27 cellular contexts compared by ENCODE assay signal in genomic region chr1:221541296-221541695, GRCh38.
"Had no signal": no experiment of that assay in that cellular context is flagged by ENCODE, and none has a peak within 500 bp of the region (broad histone marks: within the 10 kb centered on the region; RNA-seq: fewer than 3 reads in every experiment).

No MANE protein-coding gene starts in this region.

- H3K9me3 ChIP-seq: gastroesophageal sphincter, left ventricle myocardium inferior, lower lobe of right lung, ovary, right atrium auricular region, sigmoid colon, stomach, thyroid gland, vagina had no signal

- H3K4me2 ChIP-seq: hepatocyte had no signal

- H3K4me3 ChIP-seq: dorsolateral prefrontal cortex, gastroesophageal sphincter, heart left ventricle, hepatocyte, left ventricle myocardium inferior, lower lobe of right lung, ovary, right atrium auricular region, sigmoid colon, stomach, thyroid gland, vagina had no signal

- H3K27ac ChIP-seq: dorsolateral prefrontal cortex, gastroesophageal sphincter, heart left ventricle, hepatocyte, left ventricle myocardium inferior, lower lobe of right lung, ovary, right atrium auricular region, sigmoid colon, stomach, thyroid gland, vagina had no signal

- H3K36me3 ChIP-seq: gastroesophageal sphincter, heart left ventricle, left ventricle myocardium inferior, lower lobe of right lung, ovary, right atrium auricular region, sigmoid colon, stomach, thyroid gland, vagina had no signal

- H3K27me3 ChIP-seq: gastroesophageal sphincter, hepatocyte, ovary, right atrium auricular region, sigmoid colon, thyroid gland, vagina had no signal

- DNase-seq: dorsolateral prefrontal cortex; effector CD4-positive, alpha-beta T cell; foreskin fibroblast; heart left ventricle; kidney; left cardiac atrium; left ventricle myocardium inferior; lower lobe of right lung; naive thymus-derived CD8-positive, alpha-beta T cell; nephron progenitor cell; nucleus accumbens; ovary; posterior cingulate gyrus; sigmoid colon; stimulated activated CD4-positive, alpha-beta T cell treated with anti-CD3 and anti-CD28 coated beads, Interleukin-2, amount 100 ng/mL, for 24 hours; stimulated activated CD4-positive, alpha-beta T cell treated with anti-CD3 and anti-CD28 coated beads, Interleukin-4, amount 100 ng/mL, for 24 hours; stimulated activated naive CD4-positive, alpha-beta T cell treated with Interleukin-2 at 50 U/mL for 16 hours; stomach; thyroid gland; trophoblast cell had no signal

- ATAC-seq: esophagus mucosa; gastroesophageal sphincter; heart left ventricle; left cardiac atrium; lower lobe of right lung; naive thymus-derived CD8-positive, alpha-beta T cell; stimulated activated effector memory CD8-positive, alpha-beta T cell treated with anti-CD3 and anti-CD28 coated beads, Interleukin-12 subunit alpha, Interleukin-12 subunit beta, amount 100 ng/mL, for 72 hours had no signal

- H2AFZ ChIP-seq: hepatocyte had no signal

- H3K4me1 ChIP-seq: heart left ventricle, left ventricle myocardium inferior, lower lobe of right lung, right atrium auricular region, stomach, vagina had no signal

- FAIRE-seq: colon, kidney had no signal

- H3K79me2 ChIP-seq: hepatocyte had no signal
